Comparison of ENCODE assay signal across 20 cellular contexts in the genomic region with DNA sequence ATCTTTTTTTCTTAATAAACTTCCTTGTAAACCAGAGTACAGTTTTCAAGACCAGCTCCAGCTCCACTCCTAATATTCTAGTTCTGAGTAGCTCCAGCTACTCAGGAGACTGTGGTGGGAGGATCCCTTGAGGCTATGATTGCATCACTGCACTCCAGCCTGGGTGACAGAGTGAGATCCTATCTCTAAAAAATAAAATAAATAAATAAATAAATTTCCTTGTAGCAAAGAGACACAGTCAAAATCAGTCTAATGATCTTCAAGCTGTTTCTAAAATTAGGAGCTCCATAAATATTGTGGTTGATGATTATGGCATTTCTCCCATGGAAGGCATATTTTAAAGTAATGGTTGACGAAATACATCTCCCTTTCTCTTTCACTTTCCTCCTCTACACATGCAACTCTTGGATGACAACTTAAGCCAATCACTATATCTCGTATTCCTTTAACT. TPM values are rescaled to one million over a fixed set of nuclear protein-coding genes. Genes with fewer than 3 reads are reported as not detected.
DNase-seq lines count a peak whose midpoint lies in the region; ATAC-seq and TF ChIP-seq lines count a peak whose summit lies in the region.
"Had no signal": no experiment of that assay in that cellular context is flagged by ENCODE, and none has a peak within 500 bp of the region (broad histone marks: within the 10 kb centered on the region; RNA-seq: fewer than 3 reads in every experiment).

No MANE protein-coding gene starts in this region.

- peak; percentile 53 for ATAC-seq in left lung
- ATAC-seq: naive thymus-derived CD8-positive, alpha-beta T cell had no signal

- TF ChIP-seq POLR2A in breast epithelium (IDR thresholded peaks at IDR 0.05) = no peak

- intact Hi-C loops in Caco-2 (cut with micrococcal nuclease; ENCODE audit: unreplicated experiment) = loop anchor here (1.0 kb wide), 1 partner anchor 20 kb away; no protein-coding TSS in a partner anchor
- intact Hi-C loops in breast epithelium (cut with DNase I; ENCODE audit: low total_unique reads) = no loop called here
- intact Hi-C loops in left lung (cut with DNase I) = no loop called here

- peaks cover 24% of the 10 kb centered on the region for H3K4me1 ChIP-seq in Caco-2
- no peaks in the 10 kb centered on the region for H3K4me1 ChIP-seq in breast epithelium
- no peaks in the 10 kb centered on the region for H3K4me1 ChIP-seq in left lung
- H3K4me1 ChIP-seq in BE2C = no peaks in the 10 kb centered on the region
- H3K4me1 ChIP-seq: ascending aorta, Peyer's patch, right atrium auricular region, vagina had no signal

- DNase-seq in Caco-2 (no peak), M059J (ENCODE audit: low read depth) (peak; percentile 85), breast epithelium (ENCODE audit: low spot score in 2 of 2) (peak in 1 of 2 donors; percentile 25), left lung (no peak), 8988T (no peak), GDM1 (lab: John Stamatoyannopoulos, UW) (no peak), BE2C (no peak), dermis blood vessel endothelial cell (no peak)
- DNase-seq: activated CD4-positive, alpha-beta T cell treated with anti-CD3 and anti-CD28 coated beads, Interleukin-2, amount 10 ng/mL, durations not matched to agents 7 days and 5 days; CD4-positive, CD25-positive, alpha-beta regulatory T cell; effector CD4-positive, alpha-beta T cell; left cardiac atrium; naive thymus-derived CD8-positive, alpha-beta T cell; NCI-H1436; NCI-H510A; Peyer's patch had no signal

- H3K9me3 ChIP-seq in Caco-2 (no peaks in the 10 kb centered on the region), breast epithelium (no peaks in the 10 kb centered on the region), left lung (no peaks in the 10 kb centered on the region), BE2C (no peaks in the 10 kb centered on the region)
- H3K9me3 ChIP-seq: ascending aorta, Peyer's patch, right atrium auricular region, vagina had no signal

- H3K4me3 ChIP-seq in Caco-2 (ENCODE audit: low read depth, low read length) (no peak overlapping the region), breast epithelium (peak overlapping the region in 2 of 3 donors; percentile 2 to 18), left lung (no peak overlapping the region), BE2C (ENCODE audit: low read depth, low read length) (no peak overlapping the region)
- H3K4me3 ChIP-seq: ascending aorta, Peyer's patch, right atrium auricular region, vagina had no signal

- H3K36me3 ChIP-seq in Caco-2 (ENCODE audit: control insufficient read depth, insufficient read depth, low read length) (no peaks in the 10 kb centered on the region), breast epithelium (no peaks in the 10 kb centered on the region), left lung (no peaks in the 10 kb centered on the region), BE2C (no peaks in the 10 kb centered on the region)
- H3K36me3 ChIP-seq: ascending aorta, Peyer's patch, right atrium auricular region, vagina had no signal

- POLR2A ChIA-PET in Caco-2 (lab: Charles Lee) = interaction anchor here (1.0 kb wide), 1 partner anchor 54 kb away, joined by 3 read pairs; the partner anchor contains the start of gene NUFIP2

- H3K27me3 ChIP-seq in Caco-2 (replicated peaks; ENCODE audit: control insufficient read depth, insufficient read depth, low read length) (no peaks in the 10 kb centered on the region), breast epithelium (no peaks in the 10 kb centered on the region), left lung (no peaks in the 10 kb centered on the region), BE2C (no peaks in the 10 kb centered on the region)
- H3K27me3 ChIP-seq: ascending aorta, Peyer's patch, right atrium auricular region, vagina had no signal

- CTCF ChIA-PET in Caco-2 (lab: Charles Lee) = no interaction called here

- H3K27ac Mint-ChIP-seq in Caco-2 (ENCODE audit: unreplicated experiment) = peak overlapping the region; percentile 34
- H3K27ac Mint-ChIP-seq: activated CD4-positive, alpha-beta T cell treated with anti-CD3 and anti-CD28 coated beads, Interleukin-2, amount 10 ng/mL, durations not matched to agents 7 days and 5 days; CD4-positive, CD25-positive, alpha-beta regulatory T cell; naive thymus-derived CD8-positive, alpha-beta T cell; T-helper 2 cell treated with Interferon-gamma antibody and Interleukin-4, amounts not matched to agents 5 μg/mL and 100 μg/mL, for 36 hours had no signal

- TF ChIP-seq CTCF in Caco-2 (IDR thresholded peaks at IDR 0.05; ENCODE audit: insufficient read depth in 1 of 2, low read depth in 1 of 2, low read length in 1 of 2, severe bottlenecking in 1 of 2, unreplicated experiment in 1 of 2) (no peak), breast epithelium (IDR thresholded peaks at IDR 0.05) (no peak), left lung (IDR thresholded peaks at IDR 0.05) (no peak), BE2C (IDR thresholded peaks at IDR 0.05; ENCODE audit: low read depth, low read length) (no peak)

- no TSS peak for BruUV-seq in Caco-2 (replicated peaks; lab: Mats Ljungman, UMichigan)

- H3K4me1 Mint-ChIP-seq in Caco-2 (ENCODE audit: low read depth, unreplicated experiment) = peaks cover 26% of the 10 kb centered on the region
- H3K4me1 Mint-ChIP-seq: CD4-positive, CD25-positive, alpha-beta regulatory T cell; naive thymus-derived CD8-positive, alpha-beta T cell had no signal

- no peaks in the 10 kb centered on the region for H3K27me3 Mint-ChIP-seq in Caco-2 (ENCODE audit: insufficient read depth, unreplicated experiment)

- no peaks in the 10 kb centered on the region for H3K36me3 Mint-ChIP-seq in Caco-2 (ENCODE audit: insufficient read depth, unreplicated experiment)
- H3K36me3 Mint-ChIP-seq: CD4-positive, CD25-positive, alpha-beta regulatory T cell; naive thymus-derived CD8-positive, alpha-beta T cell had no signal

- H3K4me3 Mint-ChIP-seq in Caco-2 (ENCODE audit: unreplicated experiment) = no peak overlapping the region
- H3K4me3 Mint-ChIP-seq: activated CD4-positive, alpha-beta T cell treated with anti-CD3 and anti-CD28 coated beads, Interleukin-2, amount 10 ng/mL, durations not matched to agents 7 days and 5 days; CD4-positive, CD25-positive, alpha-beta regulatory T cell; naive thymus-derived CD8-positive, alpha-beta T cell; T-helper 2 cell treated with Interferon-gamma antibody and Interleukin-4, amounts not matched to agents 5 μg/mL and 100 μg/mL, for 36 hours had no signal

- H3K27ac ChIP-seq in breast epithelium (peak overlapping the region in 1 of 2 donors; percentile 55), left lung (no peak overlapping the region)
- H3K27ac ChIP-seq: ascending aorta, Peyer's patch, right atrium auricular region, vagina had no signal

- H3K9me3 Mint-ChIP-seq in Caco-2 (ENCODE audit: unreplicated experiment) = no peaks in the 10 kb centered on the region
- H3K9me3 Mint-ChIP-seq: activated CD4-positive, alpha-beta T cell treated with anti-CD3 and anti-CD28 coated beads, Interleukin-2, amount 10 ng/mL, durations not matched to agents 7 days and 5 days; naive thymus-derived CD8-positive, alpha-beta T cell; T-helper 2 cell treated with Interferon-gamma antibody and Interleukin-4, amounts not matched to agents 5 μg/mL and 100 μg/mL, for 36 hours had no signal

RNA-seq across cellular contexts. Expression of gene TAOK1, which starts 42.3 kb away (rescaled TPM):
- total RNA-seq in Caco-2 (2022) (87.7 and 93.1 TPM in 2 replicates), breast epithelium (10 to 100 TPM; 62.6 to 77.1 (median 67.8) TPM), left lung (10 to 100 TPM; 58.5 to 66.0 TPM), dermis blood vessel endothelial cell (67.6 and 94.3 TPM in 2 replicates)
- 17.1 and 27.7 TPM in 2 replicates for total RNA-seq in M059J (2014; rRNA removed; shearing (Covaris generic))
- polyA plus RNA-seq in BE2C (2012; ENCODE audit: insufficient read depth, insufficient read length, low read depth) = 7.6 TPM

RNA-seq across cellular contexts. Expression of gene NUFIP2, which starts 53.9 kb away (rescaled TPM):
- total RNA-seq in Caco-2 (2022) (105 and 114 TPM in 2 replicates), breast epithelium (10 to 100 TPM; 35.8 to 46.2 (median 36.4) TPM), left lung (10 to 100 TPM; 54.7 to 61.2 TPM), dermis blood vessel endothelial cell (38.5 and 43.7 TPM in 2 replicates)
- 29.7 and 40.6 TPM in 2 replicates for total RNA-seq in M059J (2014; rRNA removed; shearing (Covaris generic))
- 36.1 TPM for polyA plus RNA-seq in BE2C (2012; ENCODE audit: insufficient read depth, insufficient read length, low read depth)

Comparison
In these comparisons a context has a peak if more than half of its experiments do, and no peak if none do; other contexts are left out.
1. H3K4me3 ChIP-seq: peak in breast epithelium (2 of 3); none in Caco-2 (single experiment), left lung (0 of 2) and BE2C (single experiment).